ENCODE assay signal across 10 cellular contexts in the genomic region with DNA sequence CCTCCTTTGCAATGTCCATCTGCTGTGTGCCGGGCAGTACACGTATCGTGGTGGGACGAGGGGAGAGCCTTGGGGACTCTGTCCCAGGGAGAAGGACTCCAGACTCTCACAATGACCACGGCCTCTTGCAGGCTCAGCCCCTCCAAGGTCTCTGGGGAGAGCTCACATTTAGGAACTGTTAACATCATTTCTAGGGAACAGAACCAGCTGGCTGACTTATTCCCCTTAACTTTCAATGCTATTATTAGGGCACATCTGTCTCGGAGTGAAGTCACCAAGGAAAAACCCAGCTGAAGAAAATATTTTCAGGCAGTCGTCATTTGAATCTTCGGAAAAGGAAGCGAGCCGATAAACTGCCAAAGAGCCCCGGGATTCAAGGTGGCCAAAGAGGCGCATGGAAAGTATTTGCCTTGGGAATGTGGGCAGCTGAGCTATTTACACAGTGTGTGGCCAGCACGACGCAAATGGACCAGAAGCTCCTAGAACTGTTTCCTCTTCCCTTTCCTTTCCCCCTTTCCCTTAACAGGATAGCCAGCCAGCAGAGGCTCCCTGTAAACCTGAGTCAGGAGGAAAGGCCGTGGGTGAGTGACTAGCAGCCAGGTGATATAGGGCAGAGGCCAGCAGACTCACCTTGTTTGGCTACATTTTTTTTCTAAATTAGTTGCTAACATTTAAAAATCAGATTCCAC.
A peak's percentile ranks its signal among the peaks of the same experiment; 100 is the strongest.
DNase-seq lines count a peak whose midpoint lies in the region; ATAC-seq and TF ChIP-seq lines count a peak whose summit lies in the region.
"Had no signal": no experiment of that assay in that cellular context is flagged by ENCODE, and none has a peak within 500 bp of the region (broad histone marks: within the 10 kb centered on the region; RNA-seq: fewer than 3 reads in every experiment).

No MANE protein-coding gene starts in this region.

- 33% methylated on average over 15 of the region's 15 CpGs for WGBS in right cardiac atrium

- no peak overlapping the region for H3K4me3 Mint-ChIP-seq in activated naive CD8-positive, alpha-beta T cell treated with anti-CD3 and anti-CD28 coated beads, Interleukin-2, amount 10 ng/mL, durations not matched to agents 7 days and 5 days

- peak overlapping the region; percentile 89 for H3K27ac ChIP-seq in right cardiac atrium (ENCODE audit: low read length)

- no peaks in the 10 kb centered on the region for H3K36me3 ChIP-seq in skeletal muscle satellite cell (ENCODE audit: insufficient read depth, low read length)

- no peak overlapping the region for H3K4me3 ChIP-seq in right cardiac atrium (ENCODE audit: low read length)
- H3K4me3 ChIP-seq in skeletal muscle satellite cell (ENCODE audit: low read length) = peak overlapping the region; percentile 33

- intact Hi-C loops in right cardiac atrium (cut with DNase I) = loop anchor here in 1 of 4 donors (5.0 kb wide), 1 partner anchor 43 kb away; no protein-coding TSS in a partner anchor

- peaks cover 14% of the 10 kb centered on the region for H3K36me3 Mint-ChIP-seq in activated naive CD8-positive, alpha-beta T cell treated with anti-CD3 and anti-CD28 coated beads, Interleukin-2, amount 10 ng/mL, durations not matched to agents 7 days and 5 days

- ATAC-seq in activated naive CD8-positive, alpha-beta T cell treated with anti-CD3 and anti-CD28 coated beads, Interleukin-2, amount 10 ng/mL, durations not matched to agents 7 days and 5 days (ENCODE audit: low read depth) = no peak
- peak; percentile 36 to 62 for ATAC-seq in right cardiac atrium
- ATAC-seq in HG03025 (IDR thresholded peaks at IDR 0.05; ENCODE audit: low FRiP score, unreplicated experiment) = no peak
- no peak for ATAC-seq in GM21576 (IDR thresholded peaks at IDR 0.05; ENCODE audit: unreplicated experiment)
- ATAC-seq: left colon had no signal

- POLR2A ChIA-PET in activated naive CD8-positive, alpha-beta T cell treated with anti-CD3 and anti-CD28 coated beads, Interleukin-2, amount 10 ng/mL, durations not matched to agents 7 days and 5 days (lab: Charles Lee) = interaction anchor here (3.7 to 5.0 kb wide), 2 partner anchors 11 to 13 kb away, joined by 20 to 30 read pairs; no protein-coding TSS in a partner anchor
- POLR2A ChIA-PET in HEK293T (lab: Yijun Ruan, JAX) = interaction anchor here (1.0 kb wide), 1 partner anchor 38 kb away, joined by 3 read pairs; no protein-coding TSS in a partner anchor

- peaks cover 76% of the 10 kb centered on the region for H3K4me1 Mint-ChIP-seq in activated naive CD8-positive, alpha-beta T cell treated with anti-CD3 and anti-CD28 coated beads, Interleukin-2, amount 10 ng/mL, durations not matched to agents 7 days and 5 days

- H3K4me1 ChIP-seq in right cardiac atrium (ENCODE audit: control insufficient read depth, insufficient read depth, low read length) = peaks cover 65% of the 10 kb centered on the region
- H3K4me1 ChIP-seq in skeletal muscle satellite cell (ENCODE audit: control insufficient read depth, insufficient read depth, low read length) = peaks cover 38% of the 10 kb centered on the region

- H3K9me3 ChIP-seq in right cardiac atrium (ENCODE audit: control insufficient read depth, low read length) (no peaks in the 10 kb centered on the region), skeletal muscle satellite cell (replicated peaks; ENCODE audit: low read length) (no peaks in the 10 kb centered on the region)

- no peaks in the 10 kb centered on the region for H3K27me3 Mint-ChIP-seq in activated naive CD8-positive, alpha-beta T cell treated with anti-CD3 and anti-CD28 coated beads, Interleukin-2, amount 10 ng/mL, durations not matched to agents 7 days and 5 days

- H3K27me3 ChIP-seq in right cardiac atrium (ENCODE audit: control insufficient read depth, insufficient read depth) = no peaks in the 10 kb centered on the region
- H3K27me3 ChIP-seq in skeletal muscle satellite cell (ENCODE audit: control insufficient read depth, insufficient read depth, low read length) = no peaks in the 10 kb centered on the region

- H3K9ac ChIP-seq in skeletal muscle satellite cell (ENCODE audit: low read depth, low read length) = peak overlapping the region; percentile 22

- H3K9me3 Mint-ChIP-seq in activated naive CD8-positive, alpha-beta T cell treated with anti-CD3 and anti-CD28 coated beads, Interleukin-2, amount 10 ng/mL, durations not matched to agents 7 days and 5 days = no peaks in the 10 kb centered on the region

- H3K27ac Mint-ChIP-seq in activated naive CD8-positive, alpha-beta T cell treated with anti-CD3 and anti-CD28 coated beads, Interleukin-2, amount 10 ng/mL, durations not matched to agents 7 days and 5 days = no peak overlapping the region

- CTCF ChIA-PET in HEK293T (lab: Yijun Ruan, JAX) = interaction anchor here (0.6 to 0.7 kb wide), 2 partner anchors 26 to 58 kb away, joined by 3 read pairs; no protein-coding TSS in a partner anchor

- DNase-seq in GM03348 (ENCODE audit: low spot score) (peak; percentile 82), right cardiac atrium (peak in 2 of 3 donors; percentile 61 to 77), SHP77 treated with DMSO at 0.1 percent for 48 hours (lab: John Stamatoyannopoulos, UW) (no peak), HEK293T (ENCODE audit: extremely low spot score) (no peak)
- DNase-seq in activated naive CD8-positive, alpha-beta T cell treated with anti-CD3 and anti-CD28 coated beads, Interleukin-2, amount 10 ng/mL, durations not matched to agents 7 days and 5 days = peak; percentile 27
- DNase-seq: KBM-7, left colon had no signal

- H3K4me2 ChIP-seq in skeletal muscle satellite cell (ENCODE audit: low read length) = peak overlapping the region; percentile 59

TF ChIP-seq in HEK293T, 16 proteins besides CTCF, POLR2A, EP300 and RAD21:
- TF ChIP-seq SUZ12 (IDR thresholded peaks at IDR 0.05) = no peak
- no peak for TF ChIP-seq FOXA1 (IDR thresholded peaks at IDR 0.05)
- TF ChIP-seq ELF4 (IDR thresholded peaks at IDR 0.05) = no peak
- no peak for TF ChIP-seq FOXK2 (IDR thresholded peaks at IDR 0.05)
- no peak for TF ChIP-seq SP1 (IDR thresholded peaks at IDR 0.05)
- TF ChIP-seq NFRKB (IDR thresholded peaks at IDR 0.05) = no peak
- no peak for TF ChIP-seq HDGF (IDR thresholded peaks at IDR 0.05; ENCODE audit: borderline replicate concordance)
TF ChIP-seq in HEK293T: peak in this region for 0.

Comparison
In these comparisons a context has a peak if more than half of its experiments do, and no peak if none do; other contexts are left out.
1. DNase-seq: peak in GM03348 (single experiment), activated naive CD8-positive, alpha-beta T cell treated with anti-CD3 and anti-CD28 coated beads, Interleukin-2, amount 10 ng/mL, durations not matched to agents 7 days and 5 days (single experiment) and right cardiac atrium (2 of 3); none in SHP77 treated with DMSO at 0.1 percent for 48 hours (single experiment) and HEK293T (single experiment).
2. ATAC-seq: peak in right cardiac atrium (2 of 2); none in activated naive CD8-positive, alpha-beta T cell treated with anti-CD3 and anti-CD28 coated beads, Interleukin-2, amount 10 ng/mL, durations not matched to agents 7 days and 5 days (single experiment), HG03025 (single experiment) and GM21576 (single experiment).